In the genomic region with DNA sequence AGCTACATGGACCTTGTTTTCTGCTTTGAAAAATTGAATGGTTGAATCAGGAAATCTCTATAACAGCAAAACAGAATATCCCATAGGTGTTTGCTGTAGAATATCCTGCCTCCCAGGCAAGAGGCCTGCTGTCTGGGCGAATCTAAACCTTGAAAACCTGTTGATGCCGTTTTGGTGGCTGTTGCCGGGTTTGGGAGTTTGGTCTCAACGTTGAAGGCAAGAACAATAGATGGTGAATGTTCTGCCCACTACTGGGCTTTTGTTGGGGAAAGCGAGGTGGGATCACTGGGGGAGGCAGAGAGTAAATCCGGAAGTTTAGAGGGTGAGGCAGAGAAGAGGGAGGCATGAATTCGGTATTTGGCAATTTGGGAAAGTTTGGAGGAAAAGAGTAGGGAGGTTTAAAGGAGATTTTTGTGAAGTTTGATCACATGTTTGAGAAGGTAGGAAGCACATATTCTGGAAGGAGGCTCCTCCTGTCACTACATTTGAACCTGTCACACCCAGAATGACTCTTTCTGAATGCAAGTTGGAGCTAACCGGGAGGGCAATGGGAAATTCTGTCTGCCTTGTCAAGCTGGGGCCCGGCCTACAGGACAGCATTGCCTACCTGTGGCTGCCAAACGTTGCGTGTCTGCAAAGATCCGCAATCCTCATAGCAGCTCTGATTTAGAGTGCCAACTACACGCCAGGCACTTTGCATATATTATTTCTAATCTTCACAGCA, we compare ENCODE assay signal across 1 cellular context.
TF ChIP-seq lines count a peak whose summit lies in the region.

No MANE protein-coding gene starts in this region.

TF ChIP-seq in K562, 482 proteins besides CTCF, POLR2A, EP300 and RAD21:
- TF ChIP-seq, protein P1, sequence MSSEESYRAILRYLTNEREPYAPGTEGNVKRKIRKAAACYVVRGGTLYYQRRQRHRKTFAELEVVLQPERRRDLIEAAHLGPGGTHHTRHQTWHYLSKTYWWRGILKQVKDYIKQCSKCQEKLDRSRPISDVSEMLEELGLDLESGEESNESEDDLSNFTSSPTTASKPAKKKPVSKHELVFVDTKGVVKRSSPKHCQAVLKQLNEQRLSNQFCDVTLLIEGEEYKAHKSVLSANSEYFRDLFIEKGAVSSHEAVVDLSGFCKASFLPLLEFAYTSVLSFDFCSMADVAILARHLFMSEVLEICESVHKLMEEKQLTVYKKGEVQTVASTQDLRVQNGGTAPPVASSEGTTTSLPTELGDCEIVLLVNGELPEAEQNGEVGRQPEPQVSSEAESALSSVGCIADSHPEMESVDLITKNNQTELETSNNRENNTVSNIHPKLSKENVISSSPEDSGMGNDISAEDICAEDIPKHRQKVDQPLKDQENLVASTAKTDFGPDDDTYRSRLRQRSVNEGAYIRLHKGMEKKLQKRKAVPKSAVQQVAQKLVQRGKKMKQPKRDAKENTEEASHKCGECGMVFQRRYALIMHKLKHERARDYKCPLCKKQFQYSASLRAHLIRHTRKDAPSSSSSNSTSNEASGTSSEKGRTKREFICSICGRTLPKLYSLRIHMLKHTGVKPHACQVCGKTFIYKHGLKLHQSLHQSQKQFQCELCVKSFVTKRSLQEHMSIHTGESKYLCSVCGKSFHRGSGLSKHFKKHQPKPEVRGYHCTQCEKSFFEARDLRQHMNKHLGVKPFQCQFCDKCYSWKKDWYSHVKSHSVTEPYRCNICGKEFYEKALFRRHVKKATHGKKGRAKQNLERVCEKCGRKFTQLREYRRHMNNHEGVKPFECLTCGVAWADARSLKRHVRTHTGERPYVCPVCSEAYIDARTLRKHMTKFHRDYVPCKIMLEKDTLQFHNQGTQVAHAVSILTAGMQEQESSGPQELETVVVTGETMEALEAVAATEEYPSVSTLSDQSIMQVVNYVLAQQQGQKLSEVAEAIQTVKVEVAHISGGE (CRISPR knock-in tag; IDR thresholded peaks at IDR 0.05): no peak
- no peak for TF ChIP-seq ZNF518B (CRISPR knock-in tag; IDR thresholded peaks at IDR 0.05)
- TF ChIP-seq POLR3G (IDR thresholded peaks at IDR 0.05; ENCODE audit: extremely low read depth, insufficient read length, insufficient replicate concordance): no peak
- TF ChIP-seq ZNF766 (CRISPR knock-in tag; conservative IDR thresholded peaks at IDR 0.05): no peak
- TF ChIP-seq MEF2A (IDR thresholded peaks at IDR 0.05; ENCODE audit: control insufficient read depth, low read depth, low read length): no peak
- TF ChIP-seq SETDB1 (IDR thresholded peaks at IDR 0.05; ENCODE audit: low read length): no peak
- no peak for TF ChIP-seq YBX1 (IDR thresholded peaks at IDR 0.05)
- TF ChIP-seq SRSF1 (IDR thresholded peaks at IDR 0.05; ENCODE audit: low read depth, low read length): no peak
- TF ChIP-seq, protein P2, sequence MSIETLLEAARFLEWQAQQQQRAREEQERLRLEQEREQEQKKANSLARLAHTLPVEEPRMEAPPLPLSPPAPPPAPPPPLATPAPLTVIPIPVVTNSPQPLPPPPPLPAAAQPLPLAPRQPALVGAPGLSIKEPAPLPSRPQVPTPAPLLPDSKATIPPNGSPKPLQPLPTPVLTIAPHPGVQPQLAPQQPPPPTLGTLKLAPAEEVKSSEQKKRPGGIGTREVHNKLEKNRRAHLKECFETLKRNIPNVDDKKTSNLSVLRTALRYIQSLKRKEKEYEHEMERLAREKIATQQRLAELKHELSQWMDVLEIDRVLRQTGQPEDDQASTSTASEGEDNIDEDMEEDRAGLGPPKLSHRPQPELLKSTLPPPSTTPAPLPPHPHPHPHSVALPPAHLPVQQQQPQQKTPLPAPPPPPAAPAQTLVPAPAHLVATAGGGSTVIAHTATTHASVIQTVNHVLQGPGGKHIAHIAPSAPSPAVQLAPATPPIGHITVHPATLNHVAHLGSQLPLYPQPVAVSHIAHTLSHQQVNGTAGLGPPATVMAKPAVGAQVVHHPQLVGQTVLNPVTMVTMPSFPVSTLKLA (conservative IDR thresholded peaks at IDR 0.05): no peak
- no peak for TF ChIP-seq CTBP1 (IDR thresholded peaks at IDR 0.05; ENCODE audit: borderline replicate concordance)
- TF ChIP-seq NFIC (IDR thresholded peaks at IDR 0.05): no peak
- TF ChIP-seq E2F8 (IDR thresholded peaks at IDR 0.05; ENCODE audit: low read depth, partially characterized antibody): no peak
- no peak for TF ChIP-seq FOXP1 (CRISPR knock-in tag; IDR thresholded peaks at IDR 0.05)
